8 cellular contexts compared by ENCODE assay signal in the genomic region with DNA sequence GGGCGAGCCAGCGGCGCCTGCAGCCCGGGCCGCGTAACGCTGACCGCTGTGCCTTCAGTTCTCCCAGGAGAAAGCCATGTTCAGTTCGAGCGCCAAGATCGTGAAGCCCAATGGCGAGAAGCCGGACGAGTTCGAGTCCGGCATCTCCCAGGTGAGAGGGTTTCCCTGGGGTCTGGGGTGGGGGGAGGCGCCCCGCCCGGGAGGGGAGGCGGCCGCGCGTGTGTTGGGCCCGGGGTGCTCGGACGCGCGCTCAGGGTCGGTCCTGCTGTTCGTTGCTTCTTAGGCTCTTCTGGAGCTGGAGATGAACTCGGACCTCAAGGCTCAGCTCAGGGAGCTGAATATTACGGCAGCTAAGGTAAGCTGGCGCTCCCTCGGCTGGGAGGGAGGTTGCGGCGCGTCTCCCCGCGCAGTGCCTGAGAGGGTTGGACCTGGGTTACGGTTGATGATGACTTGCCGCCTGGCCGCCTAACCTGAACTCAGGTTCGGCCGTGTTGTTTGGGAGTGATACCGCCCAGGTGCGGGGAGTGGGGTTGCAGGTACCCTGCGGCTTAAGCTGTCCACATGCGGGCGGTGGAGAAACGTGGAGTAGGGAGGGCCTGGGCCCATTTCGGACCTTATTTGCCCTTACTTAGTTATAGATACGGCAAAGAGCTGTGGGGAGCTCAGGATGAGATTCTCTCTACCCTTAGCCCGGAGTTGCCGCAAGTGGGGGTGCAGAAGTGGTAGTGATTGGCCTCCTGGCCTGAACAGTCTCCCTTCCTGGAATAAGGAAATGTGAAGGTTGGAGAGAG. TPM values are rescaled to one million over a fixed set of nuclear protein-coding genes. Genes with fewer than 3 reads are reported as not detected.
DNase-seq lines count a peak whose midpoint lies in the region; ATAC-seq and TF ChIP-seq lines count a peak whose summit lies in the region.

No MANE protein-coding gene starts in this region.

- peak; percentile 23 for ATAC-seq in GM19035 (IDR thresholded peaks at IDR 0.05; ENCODE audit: unreplicated experiment)
- ATAC-seq in HG03045 (IDR thresholded peaks at IDR 0.05; ENCODE audit: unreplicated experiment) = peak; percentile 27
- ATAC-seq in T-helper 17 cell = peak; percentile 57
- ATAC-seq in lower lobe of right lung = peak; percentile 47 to 61

- peaks cover 38% of the 10 kb centered on the region for H3K4me1 Mint-ChIP-seq in T-helper 17 cell

- H3K27me3 ChIP-seq in lower lobe of right lung (ENCODE audit: low read depth) = no peaks in the 10 kb centered on the region
- no peaks in the 10 kb centered on the region for H3K27me3 ChIP-seq in subcutaneous abdominal adipose tissue (ENCODE audit: control insufficient read depth in 5 of 5, insufficient read depth in 4 of 5, low read length in 5 of 5)

- intact Hi-C loops in lower lobe of right lung (cut with DNase I) = no loop called here

- H3K36me3 ChIP-seq in lower lobe of right lung (peaks cover 45% of the 10 kb centered on the region), subcutaneous abdominal adipose tissue (ENCODE audit: control insufficient read depth in 5 of 5, insufficient read depth in 5 of 5, low read length in 5 of 5) (peaks cover 28 to 43% (median 36%) of the 10 kb centered on the region in 5 donors)

- H3K27ac ChIP-seq in lower lobe of right lung (peak overlapping the region; percentile 90), subcutaneous abdominal adipose tissue (ENCODE audit: low read depth, low read length) (peak overlapping the region; percentile 31)

- H3K4me1 ChIP-seq in lower lobe of right lung (peaks cover 45% of the 10 kb centered on the region), subcutaneous abdominal adipose tissue (ENCODE audit: control insufficient read depth in 5 of 5, insufficient read depth in 5 of 5, low read length in 5 of 5) (peaks cover 0 to 45% (median 38%) of the 10 kb centered on the region in 5 donors)

- H3K27ac Mint-ChIP-seq in T-helper 17 cell = peak overlapping the region; percentile 96

- DNase-seq in T-helper 17 cell = peak in 2 of 3 donors; percentile 16 to 20
- peak; percentile 38 for DNase-seq in central memory CD4-positive, alpha-beta T cell
- DNase-seq in lower lobe of right lung = peak; percentile 57
- DNase-seq in GM19238 (ENCODE audit: insufficient read length, low spot score) = no peak
- no peak for DNase-seq in NCI-H2107 (lab: John Stamatoyannopoulos, UW)

- TF ChIP-seq CTCF in lower lobe of right lung (IDR thresholded peaks at IDR 0.05) = no peak

- no peaks in the 10 kb centered on the region for H3K27me3 Mint-ChIP-seq in T-helper 17 cell

- H3K4me3 Mint-ChIP-seq in T-helper 17 cell = peak overlapping the region; percentile 93

- H3K9ac ChIP-seq in subcutaneous abdominal adipose tissue (ENCODE audit: low read length in 5 of 5) = peak overlapping the region; percentile 89 to 99 (median 95)

- H3K36me3 Mint-ChIP-seq in T-helper 17 cell (ENCODE audit: low read depth) = peaks cover 17% of the 10 kb centered on the region

- H3K9me3 ChIP-seq in T-helper 17 cell (ENCODE audit: control insufficient read depth, low read length, poor library complexity, severe bottlenecking) (no peaks in the 10 kb centered on the region), lower lobe of right lung (no peaks in the 10 kb centered on the region), subcutaneous abdominal adipose tissue (ENCODE audit: control insufficient read depth in 5 of 5, low read length in 5 of 5) (no peaks in the 10 kb centered on the region)

- peak overlapping the region; percentile 92 for H3K4me3 ChIP-seq in lower lobe of right lung
- peak overlapping the region; percentile 80 to 92 (median 86) for H3K4me3 ChIP-seq in subcutaneous abdominal adipose tissue (ENCODE audit: low read depth in 1 of 5, low read length in 5 of 5)

RNA-seq across cellular contexts. Expression of gene RPS7, which starts 0.7 kb away (rescaled TPM):
- 1,000 to 10,000 TPM; 1,710 to 1,803 TPM for total RNA-seq in T-helper 17 cell
- 814 TPM for total RNA-seq in lower lobe of right lung

RNA-seq across cellular contexts. Expression of gene RNASEH1, which starts 17.6 kb away (rescaled TPM):
- total RNA-seq in T-helper 17 cell (10 to 100 TPM; 25.9 to 32.9 TPM), lower lobe of right lung (17.3 TPM)

RNA-seq across cellular contexts. Expression of gene COLEC11, which starts 19.2 kb away (rescaled TPM):
- total RNA-seq in T-helper 17 cell (not detected), lower lobe of right lung (0.30 TPM)

RNA-seq across cellular contexts. Expression of gene ADI1, which starts 56.4 kb away (rescaled TPM):
- total RNA-seq in T-helper 17 cell (10 to 100 TPM; 27.0 to 33.0 TPM), lower lobe of right lung (60.2 TPM)

Comparison
In these comparisons a context has a peak if more than half of its experiments do, and no peak if none do; other contexts are left out.
1. DNase-seq: peak in T-helper 17 cell (2 of 3), central memory CD4-positive, alpha-beta T cell (single experiment) and lower lobe of right lung (single experiment); none in GM19238 (single experiment) and NCI-H2107 (single experiment).
2. Peak in every context shown above with its lines, with median percentiles within 50 percentile points of each other: ATAC-seq.